Comparison of ENCODE assay signal across 1 cellular context in the genomic region with DNA sequence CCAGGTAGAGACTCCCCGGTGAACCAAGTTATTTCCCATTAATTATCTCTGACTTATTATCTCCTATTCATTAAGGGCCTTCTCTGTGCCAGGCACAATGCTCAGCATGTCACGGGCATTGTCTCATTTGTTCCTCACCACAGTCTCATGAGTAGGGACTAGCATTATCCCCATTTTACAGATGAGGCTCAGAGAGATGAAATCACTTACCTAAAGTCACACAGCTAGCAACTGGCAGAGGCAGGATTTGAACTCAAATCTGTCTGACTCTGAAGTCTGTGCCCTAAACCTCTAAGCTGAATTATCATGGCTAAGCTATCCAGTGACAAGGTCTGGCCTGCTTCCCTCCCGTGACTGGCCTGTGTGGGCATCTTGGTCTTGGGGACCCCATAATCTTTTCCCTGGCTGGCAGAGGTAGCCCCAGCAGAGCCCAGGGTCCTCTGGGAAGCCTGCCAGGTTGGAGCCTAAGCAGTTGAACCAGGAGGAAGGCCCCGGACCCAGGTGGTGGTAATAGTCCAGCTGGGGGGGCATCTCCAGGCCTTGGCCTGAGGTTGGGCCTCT.
TF ChIP-seq lines count a peak whose summit lies in the region.

No MANE protein-coding gene starts in this region.

TF ChIP-seq in IMR-90, 13 proteins besides CTCF, POLR2A, EP300 and RAD21 (continued from another document):
- TF ChIP-seq, protein P1, sequence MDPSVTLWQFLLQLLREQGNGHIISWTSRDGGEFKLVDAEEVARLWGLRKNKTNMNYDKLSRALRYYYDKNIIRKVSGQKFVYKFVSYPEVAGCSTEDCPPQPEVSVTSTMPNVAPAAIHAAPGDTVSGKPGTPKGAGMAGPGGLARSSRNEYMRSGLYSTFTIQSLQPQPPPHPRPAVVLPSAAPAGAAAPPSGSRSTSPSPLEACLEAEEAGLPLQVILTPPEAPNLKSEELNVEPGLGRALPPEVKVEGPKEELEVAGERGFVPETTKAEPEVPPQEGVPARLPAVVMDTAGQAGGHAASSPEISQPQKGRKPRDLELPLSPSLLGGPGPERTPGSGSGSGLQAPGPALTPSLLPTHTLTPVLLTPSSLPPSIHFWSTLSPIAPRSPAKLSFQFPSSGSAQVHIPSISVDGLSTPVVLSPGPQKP (IDR thresholded peaks at IDR 0.05; ENCODE audit: borderline replicate concordance, low read depth, low read length): no peak
- TF ChIP-seq MAZ (IDR thresholded peaks at IDR 0.05; ENCODE audit: borderline replicate concordance, low read depth, low read length) (no peak), NFE2L2 (IDR thresholded peaks at IDR 0.05; ENCODE audit: low read depth, low read length) (no peak)
